In genomic region chr17:39165844-39166349, GRCh38 we compare ENCODE assay signal across 8 cellular contexts. TPM values are rescaled to one million over a fixed set of nuclear protein-coding genes. Genes with fewer than 3 reads are reported as not detected.
DNase-seq lines count a peak whose midpoint lies in the region; ATAC-seq lines count a peak whose summit lies in the region.

TSS of gene ARL5C (minus strand) at chr17:39166161. CDS start at chr17:39165760, 401 bp downstream.

- peak within 1 kb of the TSS; percentile 62 for H3K4me3 ChIP-seq in ectodermal cell (ENCODE audit: insufficient read depth, low read depth, low read length)

- peaks cover 18% of the 10 kb centered on the region for H3K4me1 Mint-ChIP-seq in stimulated activated naive CD8-positive, alpha-beta T cell treated with anti-CD3 and anti-CD28 coated beads, Interleukin-15, Interleukin-2, amounts not matched to agents 100 ng/mL and 50 ng/mL, for 24 hours (ENCODE audit: low read depth)
- H3K4me1 Mint-ChIP-seq in naive thymus-derived CD8-positive, alpha-beta T cell = peaks cover 12 to 34% (median 25%) of the 10 kb centered on the region in 4 donors

- peaks cover 26% of the 10 kb centered on the region for H3K27me3 ChIP-seq in ectodermal cell (ENCODE audit: control insufficient read depth, insufficient read depth, low read length, poor library complexity, severe bottlenecking)

- peak within 1 kb of the TSS; percentile 1 for H3K27ac Mint-ChIP-seq in stimulated activated naive CD8-positive, alpha-beta T cell treated with anti-CD3 and anti-CD28 coated beads, Interleukin-15, Interleukin-2, amounts not matched to agents 100 ng/mL and 50 ng/mL, for 24 hours
- H3K27ac Mint-ChIP-seq in naive thymus-derived CD8-positive, alpha-beta T cell = peak within 1 kb of the TSS in 8 of 10 donors; percentile 17 to 82 (median 48)

- H3K27me3 Mint-ChIP-seq in stimulated activated naive CD8-positive, alpha-beta T cell treated with anti-CD3 and anti-CD28 coated beads, Interleukin-15, Interleukin-2, amounts not matched to agents 100 ng/mL and 50 ng/mL, for 24 hours = peaks cover 21% of the 10 kb centered on the region
- H3K27me3 Mint-ChIP-seq in naive thymus-derived CD8-positive, alpha-beta T cell = peaks cover 3 to 17% (median 7%) of the 10 kb centered on the region in 5 donors

- WGBS in ectodermal cell, 2 experiments = 84 to 87% methylated on average over 17 of the region's 17 CpGs

- H3K36me3 Mint-ChIP-seq in stimulated activated naive CD8-positive, alpha-beta T cell treated with anti-CD3 and anti-CD28 coated beads, Interleukin-15, Interleukin-2, amounts not matched to agents 100 ng/mL and 50 ng/mL, for 24 hours (ENCODE audit: low read depth) = no peaks in the 10 kb centered on the region
- H3K36me3 Mint-ChIP-seq in naive thymus-derived CD8-positive, alpha-beta T cell = no peaks in the 10 kb centered on the region

- H3K4me1 ChIP-seq in ectodermal cell (ENCODE audit: control insufficient read depth, insufficient read depth, low read length) = peaks cover 3% of the 10 kb centered on the region

- no peak for ATAC-seq in stimulated activated naive CD8-positive, alpha-beta T cell treated with anti-CD3 and anti-CD28 coated beads, Interleukin-15, Interleukin-2, amounts not matched to agents 100 U/mL and 50 U/mL, for 24 hours
- no peak for ATAC-seq in naive thymus-derived CD8-positive, alpha-beta T cell

- H3K9me3 Mint-ChIP-seq in stimulated activated naive CD8-positive, alpha-beta T cell treated with anti-CD3 and anti-CD28 coated beads, Interleukin-15, Interleukin-2, amounts not matched to agents 100 ng/mL and 50 ng/mL, for 24 hours = no peaks in the 10 kb centered on the region
- no peaks in the 10 kb centered on the region for H3K9me3 Mint-ChIP-seq in naive thymus-derived CD8-positive, alpha-beta T cell

- H3K27ac ChIP-seq in ectodermal cell (ENCODE audit: insufficient read depth, low read depth, low read length, poor library complexity, severe bottlenecking) (no peak within 1 kb of the TSS), caudate nucleus (ENCODE audit: low read depth, low read length) (no peak within 1 kb of the TSS)

- H3K4me3 Mint-ChIP-seq in stimulated activated naive CD8-positive, alpha-beta T cell treated with anti-CD3 and anti-CD28 coated beads, Interleukin-15, Interleukin-2, amounts not matched to agents 100 ng/mL and 50 ng/mL, for 24 hours = peak within 1 kb of the TSS; percentile 82
- H3K4me3 Mint-ChIP-seq in naive thymus-derived CD8-positive, alpha-beta T cell = peak within 1 kb of the TSS; percentile 87 to 97 (median 95)

- no peaks in the 10 kb centered on the region for H3K9me3 ChIP-seq in ectodermal cell (ENCODE audit: control insufficient read depth, low read length)

- H3K36me3 ChIP-seq in ectodermal cell (ENCODE audit: control insufficient read depth, insufficient read depth, low read length) = no peaks in the 10 kb centered on the region

- POLR2A ChIA-PET in naive thymus-derived CD8-positive, alpha-beta T cell (lab: Charles Lee) = interaction anchor here (1.0 to 3.9 kb wide), 5 partner anchors 12 to 297 kb away, joined by 3 to 29 read pairs (median 4); partner anchors contain the start of gene RPL19

- no peak for DNase-seq in stimulated activated naive CD8-positive, alpha-beta T cell treated with anti-CD3 and anti-CD28 coated beads, Interleukin-15, Interleukin-2, amounts not matched to agents 100 U/mL and 50 U/mL, for 24 hours
- no peak for DNase-seq in naive thymus-derived CD8-positive, alpha-beta T cell
- DNase-seq in HuH-7 (ENCODE audit: low spot score) = no peak
- no peak for DNase-seq in caudate nucleus (lab: John Stamatoyannopoulos, UW)
- DNase-seq in GOT3 (lab: John Stamatoyannopoulos, UW) = no peak
- no peak for DNase-seq in medulla oblongata (ENCODE audit: extremely low spot score)

RNA-seq across cellular contexts. Expression of gene ARL5C, which starts in this region (rescaled TPM):
- polyA plus RNA-seq in ectodermal cell (2013, experiment 1 of 4) = not detected
- not detected for polyA plus RNA-seq in ectodermal cell (2013, experiment 2 of 4)
- not detected for polyA plus RNA-seq in ectodermal cell (2013, experiment 3 of 4)
- polyA plus RNA-seq in ectodermal cell (2013, experiment 4 of 4) = not detected
- total RNA-seq in naive thymus-derived CD8-positive, alpha-beta T cell = not detected
- not detected for polyA plus RNA-seq in naive thymus-derived CD8-positive, alpha-beta T cell
